Comparison of ENCODE assay signal across 7 cellular contexts in the genomic region with DNA sequence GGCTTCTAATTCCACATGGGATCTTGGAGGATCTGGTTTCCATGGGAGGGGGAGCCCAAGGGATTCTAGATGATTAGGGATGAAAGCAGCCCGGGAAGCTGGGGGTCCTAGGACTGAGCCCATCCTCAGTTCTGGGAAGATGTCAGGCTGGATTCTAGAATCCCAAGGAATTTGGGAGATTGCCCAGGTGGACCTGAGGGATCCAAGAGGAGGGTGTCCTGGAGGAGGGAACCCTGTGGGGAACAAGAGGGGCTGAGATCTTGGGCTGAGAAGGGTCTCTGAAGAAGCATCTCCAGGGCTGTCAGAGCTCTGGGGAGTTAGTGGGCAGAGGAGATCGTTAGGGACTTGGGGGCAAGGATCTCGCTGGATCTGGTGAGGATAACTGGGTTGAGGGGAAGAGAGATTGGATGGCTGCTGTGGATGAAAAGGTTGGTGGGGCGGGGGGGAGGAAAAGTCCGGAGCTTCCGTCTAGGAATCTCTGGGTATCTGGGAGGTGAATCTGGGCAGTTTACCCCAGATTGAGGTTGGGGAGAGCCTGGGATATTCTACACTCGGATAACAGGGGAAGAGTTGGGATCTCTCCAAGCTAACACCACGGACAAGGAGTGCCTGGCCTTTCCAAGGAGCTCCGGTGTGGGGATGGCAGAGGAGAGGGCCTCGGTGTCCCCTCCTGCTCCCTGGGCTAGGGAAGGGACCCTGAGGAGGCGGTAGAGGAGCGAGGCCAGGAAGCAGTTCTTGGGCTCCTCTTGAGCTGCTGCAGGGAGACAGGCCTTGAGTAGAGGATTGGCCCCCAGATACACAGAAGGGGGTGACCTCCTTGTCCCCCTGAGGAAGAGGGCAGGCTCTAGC. TPM values are rescaled to one million over a fixed set of nuclear protein-coding genes. Genes with fewer than 3 reads are reported as not detected.
A peak's percentile ranks its signal among the peaks of the same experiment; 100 is the strongest.
DNase-seq lines count a peak whose midpoint lies in the region; ATAC-seq and TF ChIP-seq lines count a peak whose summit lies in the region.
"Had no signal": no experiment of that assay in that cellular context is flagged by ENCODE, and none has a peak within 500 bp of the region (broad histone marks: within the 10 kb centered on the region; RNA-seq: fewer than 3 reads in every experiment).

No MANE protein-coding gene starts in this region.

- H3K9me3 Mint-ChIP-seq in activated T-helper 2 cell treated with anti-CD3 and anti-CD28 coated beads, Interferon-gamma antibody, Interleukin-2, Interleukin-4, amounts not matched to agents 10 μg/mL and 5 μg/mL and 100 μg/mL, durations not matched to agents 14 hours and 24 hours and 36 hours = no peaks in the 10 kb centered on the region
- H3K9me3 Mint-ChIP-seq in naive thymus-derived CD8-positive, alpha-beta T cell = no peaks in the 10 kb centered on the region

- no peak for DNase-seq in GM12865 (ENCODE audit: low read depth)
- DNase-seq in activated T-helper 2 cell treated with anti-CD3 and anti-CD28 coated beads, Interferon-gamma antibody, Interleukin-2, Interleukin-4, amounts not matched to agents 10 μg/mL and 5 μg/mL and 100 μg/mL, durations not matched to agents 14 hours and 24 hours and 36 hours (ENCODE audit: low spot score) = no peak
- no peak for DNase-seq in naive thymus-derived CD8-positive, alpha-beta T cell
- DNase-seq in NCI-H1694 treated with DMSO at 0.1 percent for 48 hours (lab: John Stamatoyannopoulos, UW) = no peak
- DNase-seq in posterior cingulate gyrus = no peak
- DNase-seq: occipital lobe had no signal

- no peak for ATAC-seq in naive thymus-derived CD8-positive, alpha-beta T cell
- no peak for ATAC-seq in HG02759 (IDR thresholded peaks at IDR 0.05; ENCODE audit: unreplicated experiment)

- intact Hi-C loops in activated T-helper 2 cell treated with anti-CD3 and anti-CD28 coated beads, Interferon-gamma antibody, Interleukin-2, Interleukin-4, amounts not matched to agents 10 μg/mL and 5 μg/mL and 100 μg/mL, durations not matched to agents 14 hours and 24 hours and 36 hours (cut with micrococcal nuclease) = no loop called here
- intact Hi-C loops in posterior cingulate gyrus (cut with DNase I) = no loop called here

- TF ChIP-seq CTCF in GM12865 (IDR thresholded peaks at IDR 0.05; ENCODE audit: insufficient read depth, low read depth, low read length, missing control alignments) = no peak

- H3K36me3 Mint-ChIP-seq in activated T-helper 2 cell treated with anti-CD3 and anti-CD28 coated beads, Interferon-gamma antibody, Interleukin-2, Interleukin-4, amounts not matched to agents 10 μg/mL and 5 μg/mL and 100 μg/mL, durations not matched to agents 14 hours and 24 hours and 36 hours (ENCODE audit: low read depth) = peaks cover 6% of the 10 kb centered on the region
- no peaks in the 10 kb centered on the region for H3K36me3 Mint-ChIP-seq in naive thymus-derived CD8-positive, alpha-beta T cell

- no peaks in the 10 kb centered on the region for H3K27me3 Mint-ChIP-seq in activated T-helper 2 cell treated with anti-CD3 and anti-CD28 coated beads, Interferon-gamma antibody, Interleukin-2, Interleukin-4, amounts not matched to agents 10 μg/mL and 5 μg/mL and 100 μg/mL, durations not matched to agents 14 hours and 24 hours and 36 hours (ENCODE audit: low read depth)
- no peaks in the 10 kb centered on the region for H3K27me3 Mint-ChIP-seq in naive thymus-derived CD8-positive, alpha-beta T cell

- H3K4me3 Mint-ChIP-seq in activated T-helper 2 cell treated with anti-CD3 and anti-CD28 coated beads, Interferon-gamma antibody, Interleukin-2, Interleukin-4, amounts not matched to agents 10 μg/mL and 5 μg/mL and 100 μg/mL, durations not matched to agents 14 hours and 24 hours and 36 hours (ENCODE audit: low read depth) = peak overlapping the region; percentile 77
- H3K4me3 Mint-ChIP-seq in naive thymus-derived CD8-positive, alpha-beta T cell = peak overlapping the region; percentile 31 to 81 (median 70)

- POLR2A ChIA-PET in naive thymus-derived CD8-positive, alpha-beta T cell (lab: Charles Lee) = interaction anchor here (0.8 to 2.3 kb wide), 2 partner anchors 50 to 944 kb away, joined by 3 to 9 read pairs; no protein-coding TSS in a partner anchor

- no peak overlapping the region for H3K27ac Mint-ChIP-seq in activated T-helper 2 cell treated with anti-CD3 and anti-CD28 coated beads, Interferon-gamma antibody, Interleukin-2, Interleukin-4, amounts not matched to agents 10 μg/mL and 5 μg/mL and 100 μg/mL, durations not matched to agents 14 hours and 24 hours and 36 hours
- H3K27ac Mint-ChIP-seq in naive thymus-derived CD8-positive, alpha-beta T cell = peak overlapping the region in 7 of 10 donors; percentile 16 to 76 (median 65)

- peak overlapping the region; percentile 90 for H3K4me3 ChIP-seq in GM12865 (ENCODE audit: low read depth, low read length)

- peaks cover 19% of the 10 kb centered on the region for H3K4me1 Mint-ChIP-seq in activated T-helper 2 cell treated with anti-CD3 and anti-CD28 coated beads, Interferon-gamma antibody, Interleukin-2, Interleukin-4, amounts not matched to agents 10 μg/mL and 5 μg/mL and 100 μg/mL, durations not matched to agents 14 hours and 24 hours and 36 hours (ENCODE audit: low read depth)
- H3K4me1 Mint-ChIP-seq in naive thymus-derived CD8-positive, alpha-beta T cell = peaks cover 21 to 36% (median 28%) of the 10 kb centered on the region in 4 donors

RNA-seq across cellular contexts. Expression of gene FBXL19, which starts 1.6 kb away (rescaled TPM):
- 34.4 and 34.6 TPM in 2 replicates for total RNA-seq in activated T-helper 2 cell treated with anti-CD3 and anti-CD28 coated beads, Interferon-gamma antibody, Interleukin-2, Interleukin-4, amounts not matched to agents 10 μg/mL and 5 μg/mL and 100 μg/mL, durations not matched to agents 14 hours and 24 hours and 36 hours
- 10 to 100 TPM; 13.1 to 16.8 TPM for total RNA-seq in naive thymus-derived CD8-positive, alpha-beta T cell
- polyA plus RNA-seq in naive thymus-derived CD8-positive, alpha-beta T cell = under 1 TPM; 0.06 to 0.29 (median 0.16) TPM

RNA-seq across cellular contexts. Expression of gene ORAI3, which starts 23.8 kb away (rescaled TPM):
- 14.2 and 17.4 TPM in 2 replicates for total RNA-seq in activated T-helper 2 cell treated with anti-CD3 and anti-CD28 coated beads, Interferon-gamma antibody, Interleukin-2, Interleukin-4, amounts not matched to agents 10 μg/mL and 5 μg/mL and 100 μg/mL, durations not matched to agents 14 hours and 24 hours and 36 hours
- total RNA-seq in naive thymus-derived CD8-positive, alpha-beta T cell = 10 to 100 TPM; 18.6 to 20.8 TPM
- 10 to 100 TPM; 15.2 to 16.0 (median 15.5) TPM for polyA plus RNA-seq in naive thymus-derived CD8-positive, alpha-beta T cell

RNA-seq across cellular contexts. Expression of gene CTF1, which starts 28.6 kb away (rescaled TPM):
- 0.21 and 0.30 TPM in 2 replicates for total RNA-seq in activated T-helper 2 cell treated with anti-CD3 and anti-CD28 coated beads, Interferon-gamma antibody, Interleukin-2, Interleukin-4, amounts not matched to agents 10 μg/mL and 5 μg/mL and 100 μg/mL, durations not matched to agents 14 hours and 24 hours and 36 hours
- 1 to 10 TPM; 1.0 to 1.3 TPM for total RNA-seq in naive thymus-derived CD8-positive, alpha-beta T cell
- under 1 TPM in 1 of 3 donors, not detected in 2; 0.14 TPM for polyA plus RNA-seq in naive thymus-derived CD8-positive, alpha-beta T cell
- total RNA-seq: occipital lobe had no signal

RNA-seq across cellular contexts. Expression of gene BCL7C, which starts 31.1 kb away (rescaled TPM):
- 26.8 and 27.1 TPM in 2 replicates for total RNA-seq in activated T-helper 2 cell treated with anti-CD3 and anti-CD28 coated beads, Interferon-gamma antibody, Interleukin-2, Interleukin-4, amounts not matched to agents 10 μg/mL and 5 μg/mL and 100 μg/mL, durations not matched to agents 14 hours and 24 hours and 36 hours
- total RNA-seq in naive thymus-derived CD8-positive, alpha-beta T cell = 10 to 100 TPM; 24.2 to 24.6 TPM
- polyA plus RNA-seq in naive thymus-derived CD8-positive, alpha-beta T cell = 10 to 100 TPM; 33.9 to 38.8 (median 34.7) TPM

RNA-seq across cellular contexts. Expression of gene SETD1A, which starts 32.5 kb away (rescaled TPM):
- 28.9 TPM in 2 replicates for total RNA-seq in activated T-helper 2 cell treated with anti-CD3 and anti-CD28 coated beads, Interferon-gamma antibody, Interleukin-2, Interleukin-4, amounts not matched to agents 10 μg/mL and 5 μg/mL and 100 μg/mL, durations not matched to agents 14 hours and 24 hours and 36 hours
- 10 to 100 TPM; 39.5 to 44.3 TPM for total RNA-seq in naive thymus-derived CD8-positive, alpha-beta T cell
- polyA plus RNA-seq in naive thymus-derived CD8-positive, alpha-beta T cell = 1 to 10 TPM in 1 of 3 donors, under 1 TPM in 2; 0.35 to 2.0 (median 0.77) TPM
